ENCODE assay signal across 8 cellular contexts in genomic region chr19:7340959-7341837, GRCh38. TPM values are rescaled to one million over a fixed set of nuclear protein-coding genes. Genes with fewer than 3 reads are reported as not detected.
DNase-seq lines count a peak whose midpoint lies in the region; ATAC-seq and TF ChIP-seq lines count a peak whose summit lies in the region.

No MANE protein-coding gene starts in this region.

- H3K27ac Mint-ChIP-seq in T-helper 17 cell = peak overlapping the region; percentile 59

- H3K4me1 Mint-ChIP-seq in T-helper 17 cell = peaks cover 38% of the 10 kb centered on the region

- ATAC-seq in T-helper 17 cell = peak; percentile 28
- peak; percentile 39 to 58 for ATAC-seq in gastrocnemius medialis
- ATAC-seq in HG03139 (IDR thresholded peaks at IDR 0.05; ENCODE audit: unreplicated experiment) = no peak
- ATAC-seq in GM18505 (IDR thresholded peaks at IDR 0.05; ENCODE audit: unreplicated experiment) = no peak

- no peaks in the 10 kb centered on the region for H3K36me3 ChIP-seq in gastrocnemius medialis

- intact Hi-C loops in gastrocnemius medialis (cut with DNase I; ENCODE audit: low total_unique reads) = loop anchor here (2.0 to 5.0 kb wide), 2 partner anchors 44 to 192 kb away; no protein-coding TSS in a partner anchor

- in situ Hi-C loops in gastrocnemius medialis (cut with MboI; ENCODE audit: low sequenced_read_pairs in 4 of 4) = loop anchor here (5.0 to 10.0 kb wide), 2 partner anchors 196 to 239 kb away; no protein-coding TSS in a partner anchor

- no peak overlapping the region for H3K4me3 ChIP-seq in gastrocnemius medialis

- H3K27me3 ChIP-seq in gastrocnemius medialis = no peaks in the 10 kb centered on the region

- no peak overlapping the region for H3K4me3 Mint-ChIP-seq in T-helper 17 cell

- H3K27ac ChIP-seq in gastrocnemius medialis = no peak overlapping the region

- TF ChIP-seq POLR2A in gastrocnemius medialis (IDR thresholded peaks at IDR 0.05) = no peak
- no peak for TF ChIP-seq POLR2A in GM18505 (IDR thresholded peaks at IDR 0.05; ENCODE audit: borderline replicate concordance, extremely low read depth, insufficient read depth, insufficient read length)

- TF ChIP-seq CTCF in gastrocnemius medialis (IDR thresholded peaks at IDR 0.05 in 4 of 5, conservative IDR thresholded peaks at IDR 0.05 in 1 of 5) = peak; percentile 91 to 97 (median 95)

- H3K9me3 ChIP-seq in T-helper 17 cell (ENCODE audit: control insufficient read depth, low read length, poor library complexity, severe bottlenecking) = no peaks in the 10 kb centered on the region
- no peaks in the 10 kb centered on the region for H3K9me3 ChIP-seq in gastrocnemius medialis

- no peaks in the 10 kb centered on the region for H3K4me1 ChIP-seq in gastrocnemius medialis

- H3K36me3 Mint-ChIP-seq in T-helper 17 cell (ENCODE audit: low read depth) = peaks cover 4% of the 10 kb centered on the region

- H3K27me3 Mint-ChIP-seq in T-helper 17 cell = no peaks in the 10 kb centered on the region

- DNase-seq in GM03348 (ENCODE audit: low spot score) (peak; percentile 80), NCI-H1092 treated with DMSO at 0.1 percent for 48 hours (lab: John Stamatoyannopoulos, UW) (peak; percentile 52), T-helper 17 cell (peak; percentile 65 to 86 (median 67)), anterior cingulate cortex (lab: John Stamatoyannopoulos, UW) (peak in 56 of 58 donors; percentile 6 to 90 (median 60)), hepatic stellate cell (ENCODE audit: low spot score) (peak; percentile 45), gastrocnemius medialis (peak; percentile 43 to 57)

RNA-seq across cellular contexts. Expression of gene ARHGEF18, which starts 7.5 kb away (rescaled TPM):
- total RNA-seq in T-helper 17 cell (100 to 1,000 TPM; 118 to 127 TPM), gastrocnemius medialis (10 to 100 TPM in 2 of 4 donors, 1 to 10 TPM in 2; 7.9 to 11.3 (median 10.2) TPM)

RNA-seq across cellular contexts. Expression of gene INSR, which starts 47.0 kb away (rescaled TPM):
- total RNA-seq in T-helper 17 cell (1 to 10 TPM in 1 of 2 donors, under 1 TPM in 1; 0.76 to 3.5 TPM), gastrocnemius medialis (100 to 1,000 TPM in 1 of 4 donors, 10 to 100 TPM in 3; 54.0 to 226 (median 71.1) TPM)

Comparison
In these comparisons a context has a peak if more than half of its experiments do, and no peak if none do; other contexts are left out.
1. ATAC-seq: peak in T-helper 17 cell (single experiment) and gastrocnemius medialis (2 of 2); none in HG03139 (single experiment) and GM18505 (single experiment).
2. RNA of gene ARHGEF18, which starts 7.5 kb away (total RNA-seq): 118 to 127 TPM in T-helper 17 cell; 7.9 to 11.3 TPM in gastrocnemius medialis; every median in the first group is over 4 times any median in the second.
3. RNA of gene INSR, which starts 47.0 kb away (total RNA-seq): 54.0 to 226 TPM in gastrocnemius medialis; 0.76 to 3.5 TPM in T-helper 17 cell; every median in the first group is over 10 times any median in the second.
4. Peak in every context shown above with its lines, with median percentiles within 50 percentile points of each other: DNase-seq.